ENCODE assay signal across 25 cellular contexts in genomic region chr1:222801067-222801466, GRCh38. TPM values are rescaled to one million over a fixed set of nuclear protein-coding genes. Genes with fewer than 3 reads are reported as not detected.
DNase-seq lines count a peak whose midpoint lies in the region; FAIRE-seq and TF ChIP-seq lines count a peak whose summit lies in the region.
"Had no signal": no experiment of that assay in that cellular context is flagged by ENCODE, and none has a peak within 500 bp of the region (broad histone marks: within the 10 kb centered on the region; RNA-seq: fewer than 3 reads in every experiment).

No MANE protein-coding gene starts in this region.

- no peaks in the 10 kb centered on the region for H3K9me1 ChIP-seq in keratinocyte (ENCODE audit: control insufficient read depth, extremely low read depth, insufficient read depth, low read length)

- dilution Hi-C loops in keratinocyte (cut with MboI; ENCODE audit: extremely low pct_ligation_motif_present, low sequenced_read_pairs), result no loop called here

- H3K27me3 ChIP-seq in keratinocyte (ENCODE audit: control insufficient read depth, extremely low read depth, insufficient read depth, low read length), result no peaks in the 10 kb centered on the region
- H3K27me3 ChIP-seq: BLaER1 treated with 17β-estradiol and CSF1 and Interleukin-3, amounts not matched to agents 10 nM and 100 nM had no signal

- TF ChIP-seq CTCF in HEK293 (tag by site-specific recombination; IDR thresholded peaks at IDR 0.05), result no peak
- TF ChIP-seq CTCF in keratinocyte (optimal IDR thresholded peaks at IDR 0.05 in 1 of 3, IDR thresholded peaks at IDR 0.05 in 1 of 3, conservative IDR thresholded peaks at IDR 0.05 in 1 of 3; ENCODE audit: extremely low read depth in 1 of 3, insufficient read depth in 2 of 3, low read length in 3 of 3), result no peak
- no peak for TF ChIP-seq CTCF in mesothelial cell of epicardium (IDR thresholded peaks at IDR 0.05; ENCODE audit: unreplicated experiment)

- FAIRE-seq in keratinocyte (lab: Jason Lieb, UNC), result peak; percentile 59
- FAIRE-seq: A549, G401.6, GM12892, H1 had no signal

- H3K4me3 Mint-ChIP-seq in activated CD4-positive, alpha-beta T cell treated with anti-CD3 and anti-CD28 coated beads, Interleukin-2, amount 10 ng/mL, durations not matched to agents 7 days and 5 days, result no peak overlapping the region
- no peak overlapping the region for H3K4me3 Mint-ChIP-seq in mesothelial cell of epicardium
- H3K4me3 Mint-ChIP-seq: CD14-positive monocyte; CD4-positive, alpha-beta T cell; CD8-positive, alpha-beta memory T cell had no signal

- no peak overlapping the region for H3K4me3 ChIP-seq in HEK293 (ENCODE audit: low read depth, low read length)
- no peak overlapping the region for H3K4me3 ChIP-seq in keratinocyte (ENCODE audit: control insufficient read depth in 2 of 3, extremely low read depth in 1 of 3, insufficient read depth in 2 of 3, low read depth in 1 of 3, low read length in 3 of 3)
- H3K4me3 ChIP-seq: A549; BLaER1 treated with 17β-estradiol and CSF1 and Interleukin-3, amounts not matched to agents 10 nM and 100 nM; GM23248 had no signal

- H2AFZ ChIP-seq in keratinocyte (ENCODE audit: control insufficient read depth, low read length), result no peak overlapping the region
- H2AFZ ChIP-seq: GM23248 had no signal

- H3K4me1 ChIP-seq in HEK293 (ENCODE audit: control insufficient read depth, insufficient read depth, low read length), result peaks cover 3% of the 10 kb centered on the region
- H3K4me1 ChIP-seq in keratinocyte (ENCODE audit: control insufficient read depth, extremely low read depth, insufficient read depth, low read length), result peaks cover 6% of the 10 kb centered on the region
- H3K4me1 ChIP-seq: BE2C had no signal

- H4K20me1 ChIP-seq in keratinocyte (ENCODE audit: control insufficient read depth, extremely low read depth, insufficient read depth, low read length), result no peaks in the 10 kb centered on the region
- H4K20me1 ChIP-seq: BLaER1 treated with 17β-estradiol and CSF1 and Interleukin-3, amounts not matched to agents 10 nM and 100 nM had no signal

- H3K27ac ChIP-seq in HEK293 (ENCODE audit: extremely low read depth, low read depth, low read length) (no peak overlapping the region), keratinocyte (ENCODE audit: control insufficient read depth, insufficient read depth, low read length) (no peak overlapping the region)
- H3K27ac ChIP-seq: A549; BLaER1 treated with 17β-estradiol and CSF1 and Interleukin-3, amounts not matched to agents 10 nM and 100 nM; GM23248 had no signal

- H3K4me2 ChIP-seq in keratinocyte (ENCODE audit: control insufficient read depth, extremely low read depth, insufficient read depth, low read depth, low read length), result no peak overlapping the region
- H3K4me2 ChIP-seq: A549; BLaER1 treated with 17β-estradiol and CSF1 and Interleukin-3, amounts not matched to agents 10 nM and 100 nM had no signal

- H3K9me3 ChIP-seq in HEK293 (ENCODE audit: control insufficient read depth, insufficient read depth, low read depth, low read length) (no peaks in the 10 kb centered on the region), keratinocyte (ENCODE audit: control insufficient read depth, low read depth, low read length) (no peaks in the 10 kb centered on the region)
- H3K9me3 ChIP-seq: A549, BE2C had no signal

- H3K9ac ChIP-seq in keratinocyte (ENCODE audit: control insufficient read depth, extremely low read depth, insufficient read depth, low read length), result no peak overlapping the region
- H3K9ac ChIP-seq: BLaER1 treated with 17β-estradiol and CSF1 and Interleukin-3, amounts not matched to agents 10 nM and 100 nM; GM23248 had no signal

- H3K36me3 ChIP-seq in HEK293 (ENCODE audit: control insufficient read depth in 2 of 2, insufficient read depth in 1 of 2, low read length in 2 of 2) (no peaks in the 10 kb centered on the region), keratinocyte (ENCODE audit: control insufficient read depth in 2 of 2, extremely low read depth in 1 of 2, insufficient read depth in 2 of 2, low read length in 2 of 2) (no peaks in the 10 kb centered on the region)
- H3K36me3 ChIP-seq: BE2C; BLaER1 treated with 17β-estradiol and CSF1 and Interleukin-3, amounts not matched to agents 10 nM and 100 nM had no signal

- CTCF ChIA-PET in activated CD4-positive, alpha-beta T cell treated with anti-CD3 and anti-CD28 coated beads, Interleukin-2, amount 10 ng/mL, durations not matched to agents 7 days and 5 days (lab: Charles Lee), result no interaction called here
- CTCF ChIA-PET in HEK293 (lab: Yijun Ruan, JAX), result no interaction called here

- H3K36me3 Mint-ChIP-seq in activated CD4-positive, alpha-beta T cell treated with anti-CD3 and anti-CD28 coated beads, Interleukin-2, amount 10 ng/mL, durations not matched to agents 7 days and 5 days (ENCODE audit: low read depth), result no peaks in the 10 kb centered on the region
- no peaks in the 10 kb centered on the region for H3K36me3 Mint-ChIP-seq in mesothelial cell of epicardium
- H3K36me3 Mint-ChIP-seq: CD14-positive monocyte; CD8-positive, alpha-beta memory T cell had no signal

- peaks cover 20% of the 10 kb centered on the region for H3K27me3 Mint-ChIP-seq in activated CD4-positive, alpha-beta T cell treated with anti-CD3 and anti-CD28 coated beads, Interleukin-2, amount 10 ng/mL, durations not matched to agents 7 days and 5 days
- H3K27me3 Mint-ChIP-seq in mesothelial cell of epicardium (ENCODE audit: low read depth), result no peaks in the 10 kb centered on the region

- H3K9me3 Mint-ChIP-seq in activated CD4-positive, alpha-beta T cell treated with anti-CD3 and anti-CD28 coated beads, Interleukin-2, amount 10 ng/mL, durations not matched to agents 7 days and 5 days, result no peaks in the 10 kb centered on the region
- no peaks in the 10 kb centered on the region for H3K9me3 Mint-ChIP-seq in mesothelial cell of epicardium
- H3K9me3 Mint-ChIP-seq: CD4-positive, alpha-beta T cell; CD8-positive, alpha-beta memory T cell had no signal

- POLR2A ChIA-PET in activated CD4-positive, alpha-beta T cell treated with anti-CD3 and anti-CD28 coated beads, Interleukin-2, amount 10 ng/mL, durations not matched to agents 7 days and 5 days (lab: Charles Lee), result no interaction called here
- POLR2A ChIA-PET in HEK293 (lab: Yijun Ruan, JAX), result no interaction called here

- H3K79me2 ChIP-seq in keratinocyte (ENCODE audit: control insufficient read depth, insufficient read depth, low read length), result no peaks in the 10 kb centered on the region

- no peak for DNase-seq in activated CD4-positive, alpha-beta T cell treated with anti-CD3 and anti-CD28 coated beads, Interleukin-2, amount 10 ng/mL, durations not matched to agents 7 days and 5 days
- no peak for DNase-seq in activated CD4-positive, alpha-beta T cell treated with anti-CD3 and anti-CD28 coated beads for 1 hour
- DNase-seq in keratinocyte (ENCODE audit: low read depth, low spot score), result no peak
- DNase-seq in mesothelial cell of epicardium (ENCODE audit: low spot score in 2 of 2, unreplicated experiment in 2 of 2), result no peak
- DNase-seq in NK-92 treated with Interleukin-12 subunit alpha and Interleukin-12 subunit beta, amount 100 ng/mL, for 24 hours (lab: John Stamatoyannopoulos, UW), result no peak
- DNase-seq in stimulated activated CD4-positive, alpha-beta T cell treated with anti-CD3 and anti-CD28 coated beads, Interleukin-4, amount 100 ng/mL, for 24 hours, result no peak
- DNase-seq: 8988T; ACHN; AML-193; BE2C; Calu3; CD4-positive, alpha-beta T cell; CD8-positive, alpha-beta memory T cell; DMS53; DND-41; GM23248; H7; HCEC 1CT had no signal

- H3K27ac Mint-ChIP-seq in activated CD4-positive, alpha-beta T cell treated with anti-CD3 and anti-CD28 coated beads, Interleukin-2, amount 10 ng/mL, durations not matched to agents 7 days and 5 days, result peak overlapping the region; percentile 0
- H3K27ac Mint-ChIP-seq in mesothelial cell of epicardium, result peak overlapping the region; percentile 3
- H3K27ac Mint-ChIP-seq: CD14-positive monocyte; CD4-positive, alpha-beta T cell had no signal

- H3K4me1 Mint-ChIP-seq in activated CD4-positive, alpha-beta T cell treated with anti-CD3 and anti-CD28 coated beads, Interleukin-2, amount 10 ng/mL, durations not matched to agents 7 days and 5 days, result peaks cover 25% of the 10 kb centered on the region
- peaks cover 44% of the 10 kb centered on the region for H3K4me1 Mint-ChIP-seq in mesothelial cell of epicardium
- H3K4me1 Mint-ChIP-seq: CD14-positive monocyte had no signal

TF ChIP-seq in HEK293, 187 proteins besides CTCF, POLR2A, EP300 and RAD21:
- TF ChIP-seq ZFHX2 (tag by site-specific recombination; conservative IDR thresholded peaks at IDR 0.05), result peak; percentile 49
- no peak for TF ChIP-seq ZNF768 (tag by site-specific recombination; IDR thresholded peaks at IDR 0.05)
- TF ChIP-seq ZNF155 (tag by site-specific recombination; IDR thresholded peaks at IDR 0.05), result no peak
- TF ChIP-seq TCF7L2 (IDR thresholded peaks at IDR 0.05; ENCODE audit: borderline replicate concordance, low read depth, low read length), result no peak
- TF ChIP-seq ZNF362 (tag by site-specific recombination; IDR thresholded peaks at IDR 0.05), result no peak
- peak; percentile 48; the same call in 1 of the 2 replicates for TF ChIP-seq EGR2 (tag by site-specific recombination; IDR thresholded peaks at IDR 0.05; ENCODE audit: low read depth)

RNA-seq across cellular contexts. Expression of gene DISP1, which starts 13.8 kb away (rescaled TPM):
- total RNA-seq in activated CD4-positive, alpha-beta T cell treated with anti-CD3 and anti-CD28 coated beads, Interleukin-2, amount 10 ng/mL, durations not matched to agents 7 days and 5 days, result 1 to 10 TPM; 2.3 to 2.9 TPM
- polyA plus RNA-seq in keratinocyte, result 1.0 to 1.9 TPM (median 1.3 TPM) in 3 replicates
- polyA plus RNA-seq in keratinocyte (2011; ENCODE audit: low read depth), result 1.8 TPM
- polyA plus RNA-seq in keratinocyte (2011; cell fraction: cytosol; rRNA removed), result 0.45 and 1.3 TPM in 2 replicates
- polyA plus RNA-seq in keratinocyte (2011; cell fraction: nucleus; rRNA removed), result 3.7 and 4.0 TPM in 2 replicates
- 0.73 and 1.2 TPM in 2 replicates for polyA plus RNA-seq in keratinocyte (2012; ENCODE audit: low replicate concordance)
- 1.8 to 14.1 TPM (median 11.4 TPM) in 3 replicates for polyA minus RNA-seq in keratinocyte
- 1.3 TPM for polyA minus RNA-seq in keratinocyte (2011; cell fraction: cytosol; rRNA and poly(A)+ RNA removed)
- 6.9 and 8.9 TPM in 2 replicates for polyA minus RNA-seq in keratinocyte (2011; cell fraction: nucleus; rRNA and poly(A)+ RNA removed)
- 84.5 to 91.7 TPM (median 89.8 TPM) in 3 replicates for total RNA-seq in mesothelial cell of epicardium

Comparison
In these comparisons a context has a peak if more than half of its experiments do, and no peak if none do; other contexts are left out.
1. RNA of gene DISP1, which starts 13.8 kb away (total RNA-seq): 84.5 to 91.7 TPM in mesothelial cell of epicardium; 2.3 to 2.9 TPM in activated CD4-positive, alpha-beta T cell treated with anti-CD3 and anti-CD28 coated beads, Interleukin-2, amount 10 ng/mL, durations not matched to agents 7 days and 5 days; every median in the first group is over 10 times any median in the second.